In the genomic region with DNA sequence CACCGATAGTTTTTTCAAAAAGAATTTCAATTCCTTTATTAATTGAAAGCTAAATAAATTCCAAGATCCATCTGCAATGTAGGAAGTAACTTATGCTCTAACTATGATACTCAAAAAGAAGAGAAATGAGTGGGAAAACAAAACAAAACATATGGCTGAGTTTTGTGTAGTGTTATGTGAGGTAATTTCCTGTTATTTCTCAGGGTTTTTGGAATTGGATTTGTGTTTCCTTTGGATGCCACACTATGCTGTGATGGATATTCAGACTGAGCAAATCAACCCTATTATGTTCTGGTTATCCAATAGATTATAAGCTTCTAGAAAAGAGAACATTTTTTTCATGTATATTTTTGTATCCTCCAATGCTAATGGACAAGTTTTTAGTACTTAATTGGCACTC, we compare ENCODE assay signal across 26 cellular contexts.
"Had no signal": no experiment of that assay in that cellular context is flagged by ENCODE, and none has a peak within 500 bp of the region (broad histone marks: within the 10 kb centered on the region; RNA-seq: fewer than 3 reads in every experiment).

No MANE protein-coding gene starts in this region.

- ATAC-seq: activated CD8-positive, alpha-beta T cell treated with anti-CD3 and anti-CD28 coated beads for 36 hours; activated T-cell treated with anti-CD3 and anti-CD28 coated beads, Interleukin-2, amount 50 U/mL, for 4 hours; activated T-helper 17 cell treated with anti-CD3 and anti-CD28 coated beads, Interleukin-2, amount 50 U/mL, for 72 hours; esophagus mucosa; foreskin keratinocyte; gastrocnemius medialis; heart left ventricle; T-helper 17 cell; WTC11 had no signal

- H3K4me1 ChIP-seq: foreskin keratinocyte had no signal

- DNase-seq: activated CD4-positive, alpha-beta T cell treated with anti-CD3 and anti-CD28 coated beads for 48 hours; activated CD4-positive, alpha-beta T cell treated with anti-CD3 and anti-CD28 coated beads, Interleukin-2, amount 50 U/mL, for 1 hour; activated CD4-positive, alpha-beta T cell treated with anti-CD3 and anti-CD28 coated beads, Interleukin-2, amount 50 U/mL, for 48 hours; activated CD8-positive, alpha-beta memory T cell treated with anti-CD3 and anti-CD28 coated beads for 24 hours; activated CD8-positive, alpha-beta T cell treated with anti-CD3 and anti-CD28 coated beads for 36 hours; activated effector memory CD4-positive, alpha-beta T cell treated with Interleukin-2 at 50 U/mL for 16 hours; activated gamma-delta T cell treated with Interleukin-2 at 50 U/mL for 16 hours; activated naive CD4-positive, alpha-beta T cell treated with anti-CD3 and anti-CD28 coated beads, Interleukin-2, amount 50 U/mL, for 16 hours; activated naive CD4-positive, alpha-beta T cell treated with Interleukin-2 at 50 U/mL for 16 hours; activated T-cell treated with anti-CD3 and anti-CD28 coated beads, Interleukin-2, amount 50 U/mL, for 4 hours; amniotic stem cell; anterior cingulate cortex; brain microvascular endothelial cell; cortex of kidney; effector CD8-positive, alpha-beta T cell; foreskin keratinocyte; gastrocnemius medialis; glutamatergic neuron; heart left ventricle; T-helper 1 cell; T-helper 17 cell; T1000 had no signal

- H3K27ac ChIP-seq: brain microvascular endothelial cell, foreskin keratinocyte, gastrocnemius medialis, heart left ventricle, VCaP had no signal

- H3K4me3 ChIP-seq: gastrocnemius medialis, heart left ventricle had no signal

- H3K9me3 ChIP-seq: gastrocnemius medialis, heart left ventricle had no signal

- H3K36me3 ChIP-seq: brain microvascular endothelial cell, gastrocnemius medialis, heart left ventricle had no signal

- H3K27me3 ChIP-seq: brain microvascular endothelial cell, foreskin keratinocyte, gastrocnemius medialis, heart left ventricle had no signal
